Comparison of ENCODE assay signal across 1 cellular context in genomic region chr10:58335306-58336005, GRCh38.
TF ChIP-seq lines count a peak whose summit lies in the region.

No MANE protein-coding gene starts in this region.

TF ChIP-seq in HepG2, 621 proteins besides CTCF, POLR2A, EP300 and RAD21 (continued from another document and continues in another):
- 0 out of 2 replicates have a peak, but pooled peaks have one; percentile 24 for TF ChIP-seq ZNF441 (CRISPR knock-in tag; IDR thresholded peaks at IDR 0.05; ENCODE audit: borderline replicate concordance)
- TF ChIP-seq ZFY (CRISPR knock-in tag; IDR thresholded peaks at IDR 0.05): peak; percentile 33; the same call in 1 of the 2 replicates
- TF ChIP-seq ZBTB26 (CRISPR knock-in tag; IDR thresholded peaks at IDR 0.05; ENCODE audit: borderline replicate concordance): no peak
- TF ChIP-seq MEF2D (CRISPR knock-in tag; IDR thresholded peaks at IDR 0.05): no peak
- 0 out of 2 replicates have a peak, but pooled peaks have one; percentile 21 for TF ChIP-seq HNF1B (CRISPR knock-in tag; IDR thresholded peaks at IDR 0.05)
- no peak for TF ChIP-seq MAFK (conservative IDR thresholded peaks at IDR 0.05 in 1 of 2, IDR thresholded peaks at IDR 0.05 in 1 of 2; ENCODE audit: low read length in 2 of 2)
- no peak for TF ChIP-seq NR3C1 (CRISPR knock-in tag; IDR thresholded peaks at IDR 0.05)
- peak; percentile 24 for TF ChIP-seq GMEB1 (CRISPR knock-in tag; IDR thresholded peaks at IDR 0.05; ENCODE audit: borderline replicate concordance)
- TF ChIP-seq ZNF468 (CRISPR knock-in tag; IDR thresholded peaks at IDR 0.05): no peak
- TF ChIP-seq ZBTB34 (CRISPR knock-in tag; IDR thresholded peaks at IDR 0.05): no peak
- TF ChIP-seq KMT2B (CRISPR knock-in tag; IDR thresholded peaks at IDR 0.05): 0 out of 2 replicates have a peak, but pooled peaks have one; percentile 3
- no peak for TF ChIP-seq ZKSCAN1 (IDR thresholded peaks at IDR 0.05; ENCODE audit: low read length)
- TF ChIP-seq GTF3A (CRISPR knock-in tag; conservative IDR thresholded peaks at IDR 0.05): no peak
- peak; percentile 60; the same call in 1 of the 2 replicates for TF ChIP-seq PHF8 (CRISPR knock-in tag; IDR thresholded peaks at IDR 0.05)
- TF ChIP-seq ZNF17 (CRISPR knock-in tag; IDR thresholded peaks at IDR 0.05): no peak
- no peak for TF ChIP-seq TEF (CRISPR knock-in tag; IDR thresholded peaks at IDR 0.05)
- peak; percentile 75 for TF ChIP-seq UBTF (CRISPR knock-in tag; IDR thresholded peaks at IDR 0.05)
- TF ChIP-seq ZNF570 (CRISPR knock-in tag; IDR thresholded peaks at IDR 0.05; ENCODE audit: borderline replicate concordance): no peak
- TF ChIP-seq ZSCAN9 (CRISPR knock-in tag; IDR thresholded peaks at IDR 0.05; ENCODE audit: borderline replicate concordance): no peak
- TF ChIP-seq ATAD3A (CRISPR knock-in tag; IDR thresholded peaks at IDR 0.05): no peak
- TF ChIP-seq ZNF563 (CRISPR knock-in tag; IDR thresholded peaks at IDR 0.05): 0 out of 2 replicates have a peak, but pooled peaks have one; percentile 51
- TF ChIP-seq BCL3 (CRISPR knock-in tag; IDR thresholded peaks at IDR 0.05): peak; percentile 9; the same call in 1 of the 2 replicates
- peak; percentile 10; the same call in 1 of the 2 replicates for TF ChIP-seq ZNF547 (CRISPR knock-in tag; IDR thresholded peaks at IDR 0.05)
- TF ChIP-seq FOSL2 (CRISPR knock-in tag; IDR thresholded peaks at IDR 0.05): peak; percentile 43; the same call in 1 of the 2 replicates
- TF ChIP-seq ATF7-NPFF (CRISPR knock-in tag; IDR thresholded peaks at IDR 0.05; ENCODE audit: low read depth): 0 out of 2 replicates have a peak, but pooled peaks have one; percentile 15
- TF ChIP-seq HMGXB4 (CRISPR knock-in tag; IDR thresholded peaks at IDR 0.05; ENCODE audit: borderline replicate concordance in 1 of 2, low read depth in 1 of 2): peak in 1 of 2 experiments; percentile 78; a peak in 1 of 4 replicates
- no peak for TF ChIP-seq LCORL (IDR thresholded peaks at IDR 0.05)
- no peak for TF ChIP-seq LCORL (CRISPR knock-in tag; IDR thresholded peaks at IDR 0.05)
- TF ChIP-seq ZNF850 (CRISPR knock-in tag; conservative IDR thresholded peaks at IDR 0.05): no peak
- no peak for TF ChIP-seq ZMAT3 (CRISPR knock-in tag; conservative IDR thresholded peaks at IDR 0.05)
- no peak for TF ChIP-seq ZBTB33 (CRISPR knock-in tag; IDR thresholded peaks at IDR 0.05)
- no peak for TF ChIP-seq ZNF274 (CRISPR knock-in tag; IDR thresholded peaks at IDR 0.05)
- no peak for TF ChIP-seq TEAD2 (CRISPR knock-in tag; IDR thresholded peaks at IDR 0.05)
- TF ChIP-seq KLF6 (CRISPR knock-in tag; IDR thresholded peaks at IDR 0.05): no peak
- peak; percentile 84; the same call in 1 of the 2 replicates for TF ChIP-seq NFATC3 (CRISPR knock-in tag; IDR thresholded peaks at IDR 0.05)
- no peak for TF ChIP-seq STAG1 (CRISPR knock-in tag; IDR thresholded peaks at IDR 0.05)
- TF ChIP-seq ZNF790 (CRISPR knock-in tag; IDR thresholded peaks at IDR 0.05; ENCODE audit: borderline replicate concordance): no peak
- no peak for TF ChIP-seq ZNF839 (CRISPR knock-in tag; IDR thresholded peaks at IDR 0.05; ENCODE audit: borderline replicate concordance)
- peak; percentile 37; the same call in 1 of the 2 replicates for TF ChIP-seq ZNF678 (CRISPR knock-in tag; IDR thresholded peaks at IDR 0.05)
- TF ChIP-seq ZSCAN31 (CRISPR knock-in tag; IDR thresholded peaks at IDR 0.05; ENCODE audit: low read depth): 0 out of 2 replicates have a peak, but pooled peaks have one; percentile 12
- TF ChIP-seq PTBP1 (IDR thresholded peaks at IDR 0.05; ENCODE audit: low read depth, low read length, poor library complexity, severe bottlenecking): peak; percentile 26
- 0 out of 2 replicates have a peak, but pooled peaks have one; percentile 45 for TF ChIP-seq REL (CRISPR knock-in tag; conservative IDR thresholded peaks at IDR 0.05)
- TF ChIP-seq KAT7 (CRISPR knock-in tag; IDR thresholded peaks at IDR 0.05; ENCODE audit: borderline replicate concordance): 0 out of 2 replicates have a peak, but pooled peaks have one; percentile 4
- TF ChIP-seq ZNF691 (CRISPR knock-in tag; IDR thresholded peaks at IDR 0.05; ENCODE audit: borderline replicate concordance, low read depth): 0 out of 2 replicates have a peak, but pooled peaks have one; percentile 15
